In the genomic region with DNA sequence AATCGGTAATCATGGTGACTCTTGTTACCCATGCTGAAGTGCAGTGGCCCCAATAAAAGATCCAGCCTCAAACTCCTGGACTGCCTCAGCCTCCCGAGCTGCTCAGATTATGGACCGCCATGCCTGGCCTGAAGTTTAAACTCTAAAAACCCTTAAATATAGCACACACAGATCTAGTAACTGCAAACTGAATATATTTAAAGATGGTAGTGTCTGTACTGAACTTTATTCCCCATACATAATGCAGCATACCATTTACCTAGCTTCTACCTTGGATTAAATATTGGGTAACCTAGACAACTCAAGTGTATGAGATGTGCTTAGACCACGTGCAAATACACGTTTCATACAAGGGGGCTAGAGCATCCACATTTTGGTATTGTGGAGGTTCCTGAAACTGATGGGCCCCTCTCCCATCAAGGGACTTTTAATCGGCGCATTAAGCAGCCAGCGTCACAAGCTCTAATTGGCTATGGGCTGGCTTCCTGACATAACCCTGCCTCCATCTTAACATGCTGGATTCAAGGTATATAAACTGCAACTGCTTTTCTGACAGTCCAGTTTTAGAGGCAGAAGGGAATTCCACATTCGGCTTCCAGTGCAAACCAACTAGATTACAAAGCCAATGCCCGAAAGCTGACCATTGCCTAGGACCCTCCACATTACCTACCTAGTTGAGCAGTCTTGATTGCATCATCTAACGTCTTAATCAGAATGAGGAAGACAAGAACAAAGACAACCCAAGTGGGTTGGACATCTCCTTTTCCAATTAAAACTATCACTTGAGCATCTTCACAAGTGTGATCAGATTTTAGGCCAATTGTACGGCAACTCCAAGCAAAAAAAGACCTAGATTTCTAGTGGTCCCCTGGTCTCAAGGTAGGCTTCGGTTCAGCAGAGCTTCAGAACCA, we compare ENCODE assay signal across 10 cellular contexts. TPM values are rescaled to one million over a fixed set of nuclear protein-coding genes. Genes with fewer than 3 reads are reported as not detected.
DNase-seq lines count a peak whose midpoint lies in the region; ATAC-seq, FAIRE-seq and TF ChIP-seq lines count a peak whose summit lies in the region.
"Had no signal": no experiment of that assay in that cellular context is flagged by ENCODE, and none has a peak within 500 bp of the region (broad histone marks: within the 10 kb centered on the region; RNA-seq: fewer than 3 reads in every experiment).

No MANE protein-coding gene starts in this region.

- H3K9me3 ChIP-seq in Caco-2 (no peaks in the 10 kb centered on the region), HEK293 (ENCODE audit: control insufficient read depth, insufficient read depth, low read depth, low read length) (no peaks in the 10 kb centered on the region), right lobe of liver (no peaks in the 10 kb centered on the region), kidney (ENCODE audit: control insufficient read depth in 1 of 2, low read length in 2 of 2) (no peaks in the 10 kb centered on the region)

- peaks cover 100% of the 10 kb centered on the region for H3K36me3 Mint-ChIP-seq in Caco-2 (ENCODE audit: insufficient read depth, unreplicated experiment)
- peaks cover 66% of the 10 kb centered on the region for H3K36me3 Mint-ChIP-seq in T-cell

- no peak for TF ChIP-seq CTCF in Caco-2 (IDR thresholded peaks at IDR 0.05; ENCODE audit: insufficient read depth in 1 of 2, low read depth in 1 of 2, low read length in 1 of 2, severe bottlenecking in 1 of 2, unreplicated experiment in 1 of 2)
- no peak for TF ChIP-seq CTCF in HEK293 (tag by site-specific recombination; IDR thresholded peaks at IDR 0.05)
- no peak for TF ChIP-seq CTCF in right lobe of liver (IDR thresholded peaks at IDR 0.05)
- TF ChIP-seq CTCF in kidney (IDR thresholded peaks at IDR 0.05; ENCODE audit: borderline replicate concordance, extremely low read depth, insufficient read depth): no peak

- H3K36me3 ChIP-seq in Caco-2 (ENCODE audit: control insufficient read depth, insufficient read depth, low read length) (peaks cover 3% of the 10 kb centered on the region; the same call in 1 of the 2 replicates), HEK293 (ENCODE audit: control insufficient read depth in 2 of 2, insufficient read depth in 1 of 2, low read length in 2 of 2) (peaks cover 38 to 49% of the 10 kb centered on the region in 2 experiments), right lobe of liver (peaks cover 15 to 50% (median 30%) of the 10 kb centered on the region in 4 donors), kidney (ENCODE audit: control insufficient read depth in 1 of 2, insufficient read depth in 2 of 2, low read length in 2 of 2) (peaks cover 39 to 54% of the 10 kb centered on the region in 2 donors), H7 (replicated peaks; ENCODE audit: control insufficient read depth, insufficient read depth, low read length) (peaks cover 27% of the 10 kb centered on the region)

- H3K4me3 ChIP-seq in Caco-2 (ENCODE audit: low read depth, low read length) (no peak overlapping the region), HEK293 (ENCODE audit: low read depth, low read length) (no peak overlapping the region), right lobe of liver (no peak overlapping the region), kidney (ENCODE audit: low read length in 2 of 2) (no peak overlapping the region), H7 (ENCODE audit: insufficient read depth, low read depth, low read length) (no peak overlapping the region)
- H3K4me3 ChIP-seq: skin epidermis had no signal

- no peak overlapping the region for H3K27ac ChIP-seq in HEK293 (ENCODE audit: extremely low read depth, low read depth, low read length)
- no peak overlapping the region for H3K27ac ChIP-seq in right lobe of liver
- H3K27ac ChIP-seq in kidney (ENCODE audit: low read depth in 2 of 2, low read length in 2 of 2): no peak overlapping the region
- H3K27ac ChIP-seq: skin epidermis had no signal

- H3K4me1 Mint-ChIP-seq in Caco-2 (ENCODE audit: low read depth, unreplicated experiment) (peaks cover 30% of the 10 kb centered on the region), T-cell (peaks cover 84 to 89% (median 88%) of the 10 kb centered on the region in 3 donors)

- ATAC-seq in T-cell (replicated peaks in 1 of 4) (peak in 2 of 4 experiments; percentile 9 to 25), right lobe of liver (peak in 1 of 4 donors; percentile 2), HG03521 (IDR thresholded peaks at IDR 0.05; ENCODE audit: unreplicated experiment) (no peak)

- peak overlapping the region; percentile 15 for H3K27ac Mint-ChIP-seq in Caco-2 (ENCODE audit: unreplicated experiment)
- H3K27ac Mint-ChIP-seq in T-cell: peak overlapping the region; percentile 56 to 69

- peak; percentile 16 for TF ChIP-seq POLR2A in right lobe of liver (IDR thresholded peaks at IDR 0.05)

- no peak overlapping the region for H3K9ac ChIP-seq in kidney (ENCODE audit: low read length in 2 of 2)

- no TSS peak for BruUV-seq in Caco-2 (replicated peaks; lab: Mats Ljungman, UMichigan)

- intact Hi-C loops in Caco-2 (cut with micrococcal nuclease; ENCODE audit: unreplicated experiment) (loop anchor here (2.0 to 10.0 kb wide), 3 partner anchors 97 to 295 kb away; no protein-coding TSS in a partner anchor), right lobe of liver (cut with DNase I) (no loop called here), kidney (cut with DNase I) (no loop called here)

- H3K4me1 ChIP-seq in Caco-2 (0 out of 2 replicates have a peak, but pooled peaks cover 2% of the 10 kb centered on the region), HEK293 (ENCODE audit: control insufficient read depth, insufficient read depth, low read length) (no peaks in the 10 kb centered on the region; the same call in 1 of the 2 replicates), right lobe of liver (peaks cover 0 to 42% (median 4%) of the 10 kb centered on the region in 4 donors), kidney (ENCODE audit: control insufficient read depth in 1 of 2, insufficient read depth in 1 of 2, low read depth in 1 of 2, low read length in 2 of 2) (peaks cover 0 to 3% of the 10 kb centered on the region in 2 donors)

- H3K27me3 Mint-ChIP-seq in Caco-2 (ENCODE audit: insufficient read depth, unreplicated experiment): no peaks in the 10 kb centered on the region
- no peaks in the 10 kb centered on the region for H3K27me3 Mint-ChIP-seq in T-cell

- DNase-seq in Caco-2 (no peak), T-cell (no peak), right lobe of liver (no peak), kidney (no peak), H7 (no peak)
- no peak for DNase-seq in stimulated activated CD4-positive, alpha-beta T cell treated with anti-CD3 and anti-CD28 coated beads, Interleukin-4, amount 100 ng/mL, for 24 hours

- H3K27me3 ChIP-seq in Caco-2 (replicated peaks; ENCODE audit: control insufficient read depth, insufficient read depth, low read length) (no peaks in the 10 kb centered on the region), right lobe of liver (no peaks in the 10 kb centered on the region), H7 (ENCODE audit: control insufficient read depth, insufficient read depth, low read length) (no peaks in the 10 kb centered on the region)

- H3K4me3 Mint-ChIP-seq in Caco-2 (ENCODE audit: unreplicated experiment) (peak overlapping the region; percentile 14), T-cell (peak overlapping the region in 1 of 3 donors; percentile 20)

- CTCF ChIA-PET in Caco-2 (lab: Charles Lee): interaction anchor here (1.3 kb wide), 1 partner anchor 35 kb away, joined by 3 read pairs; a partner anchor contains a TSS
- CTCF ChIA-PET in HEK293 (lab: Yijun Ruan, JAX): interaction anchor here (0.6 to 1.7 kb wide), 4 partner anchors 97 to 295 kb away, joined by 3 to 13 read pairs (median 4); no protein-coding TSS in a partner anchor
- CTCF ChIA-PET in T-cell (lab: Charles Lee): interaction anchor here (0.6 to 3.2 kb wide), 4 partner anchors 10 to 105 kb away, joined by 3 to 38 read pairs (median 6); no protein-coding TSS in a partner anchor

- POLR2A ChIA-PET in Caco-2 (lab: Charles Lee) (interaction anchor here (1.6 kb wide), 1 partner anchor 14 kb away, joined by 6 read pairs; a partner anchor contains a TSS), HEK293 (lab: Yijun Ruan, JAX) (interaction anchor here (0.7 to 3.7 kb wide), 8 partner anchors 11 to 96 kb away, joined by 3 to 56 read pairs (median 4); a partner anchor contains a TSS), T-cell (lab: Charles Lee) (interaction anchor here (0.6 to 3.9 kb wide), 13 partner anchors 7 to 37 kb away, joined by 3 to 58 read pairs (median 4); a partner anchor contains a TSS)

- no peak for FAIRE-seq in kidney (lab: Jason Lieb, UNC)
- FAIRE-seq: frontal cortex had no signal

- 69% methylated on average over 8 of the region's 13 CpGs for WGBS in right lobe of liver (ENCODE audit: insufficient coverage, low coverage, low lambda C conversion rate, missing lambda C conversion rate)

- H3K9me3 Mint-ChIP-seq in Caco-2 (ENCODE audit: unreplicated experiment) (no peaks in the 10 kb centered on the region), T-cell (peaks cover 0 to 6% (median 0%) of the 10 kb centered on the region in 3 donors)

RNA-seq across cellular contexts. Expression of a gene that starts 12.9 kb away (rescaled TPM):
- total RNA-seq in Caco-2 (2022): 799 and 839 TPM in 2 replicates
- 100 to 1,000 TPM; 388 to 478 (median 411) TPM for total RNA-seq in T-cell
- 100 to 1,000 TPM in 4 of 6 experiments, 10 to 100 TPM in 2; 93.5 to 252 (median 165) TPM for total RNA-seq in right lobe of liver
- 433 TPM for total RNA-seq in kidney
- 397 TPM for polyA plus RNA-seq in kidney (ENCODE audit: insufficient read depth, low read depth, low replicate concordance)
- 223 and 239 TPM in 2 replicates for total RNA-seq in H7 (2014; rRNA removed; shearing (Covaris generic))

RNA-seq across cellular contexts. Expression of a gene that starts 13.9 kb away (rescaled TPM):
- 215 and 226 TPM in 2 replicates for total RNA-seq in Caco-2 (2022)
- 100 to 1,000 TPM; 106 to 155 (median 148) TPM for total RNA-seq in T-cell
- total RNA-seq in right lobe of liver: 10 to 100 TPM; 26.4 to 42.1 (median 40.5) TPM
- total RNA-seq in kidney: 120 TPM
- polyA plus RNA-seq in kidney (ENCODE audit: insufficient read depth, low read depth, low replicate concordance): 92.4 TPM
- total RNA-seq in H7 (2014; rRNA removed; shearing (Covaris generic)): 170 and 231 TPM in 2 replicates

RNA-seq across cellular contexts. Expression of a gene that starts 35.6 kb away (rescaled TPM):
- total RNA-seq in Caco-2 (2022) (38.4 and 39.2 TPM in 2 replicates), T-cell (1 to 10 TPM; 1.8 to 6.2 (median 5.1) TPM), right lobe of liver (1 to 10 TPM in 2 of 6 experiments, under 1 TPM in 4; 0.13 to 2.0 (median 0.54) TPM), kidney (12.5 TPM)
- 5.2 TPM for polyA plus RNA-seq in kidney (ENCODE audit: insufficient read depth, low read depth, low replicate concordance)
- 69.0 and 118 TPM in 2 replicates for total RNA-seq in H7 (2014; rRNA removed; shearing (Covaris generic))
